In the genomic region with DNA sequence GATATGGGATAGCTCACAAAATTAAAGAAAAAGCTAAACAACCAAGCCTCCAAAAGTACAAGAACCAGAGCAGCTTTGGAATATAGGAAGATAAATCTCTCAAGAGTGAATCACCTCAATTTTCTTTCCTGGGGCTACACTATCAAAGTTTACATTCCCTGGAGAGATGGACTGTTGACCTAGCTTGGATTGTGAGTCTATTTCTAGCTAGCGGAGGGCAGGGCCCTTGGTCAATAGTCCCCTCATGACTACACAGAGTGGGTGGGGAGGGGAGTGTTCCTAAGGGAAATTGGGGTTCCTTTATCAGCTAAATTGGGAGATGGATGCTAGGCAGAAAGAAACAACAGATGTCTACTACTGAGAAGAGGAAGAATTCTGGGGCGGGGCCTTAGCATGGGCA, we compare ENCODE assay signal across 16 cellular contexts. TPM values are rescaled to one million over a fixed set of nuclear protein-coding genes. Genes with fewer than 3 reads are reported as not detected.
DNase-seq lines count a peak whose midpoint lies in the region; ATAC-seq and TF ChIP-seq lines count a peak whose summit lies in the region.
"Had no signal": no experiment of that assay in that cellular context is flagged by ENCODE, and none has a peak within 500 bp of the region (broad histone marks: within the 10 kb centered on the region; RNA-seq: fewer than 3 reads in every experiment).

No MANE protein-coding gene starts in this region.

- no peaks in the 10 kb centered on the region for H3K36me3 ChIP-seq in SJSA1
- H3K36me3 ChIP-seq in gastrocnemius medialis = no peaks in the 10 kb centered on the region
- H3K36me3 ChIP-seq: sigmoid colon had no signal

- no peak for ATAC-seq in gastrocnemius medialis

- no peak for TF ChIP-seq POLR2A in gastrocnemius medialis (IDR thresholded peaks at IDR 0.05)

- TF ChIP-seq CTCF in fibroblast of mammary gland (conservative IDR thresholded peaks at IDR 0.05; ENCODE audit: control insufficient read depth, insufficient read depth, low read depth, low read length) = no peak
- TF ChIP-seq CTCF in gastrocnemius medialis (IDR thresholded peaks at IDR 0.05 in 4 of 5, conservative IDR thresholded peaks at IDR 0.05 in 1 of 5) = no peak
- TF ChIP-seq CTCF in progenitor cell of endocrine pancreas (IDR thresholded peaks at IDR 0.05; ENCODE audit: unreplicated experiment) = no peak

- no peaks in the 10 kb centered on the region for H3K27me3 ChIP-seq in SJSA1 (replicated peaks)
- H3K27me3 ChIP-seq in gastrocnemius medialis = no peaks in the 10 kb centered on the region
- H3K27me3 ChIP-seq: sigmoid colon had no signal

- H3K27ac Mint-ChIP-seq in progenitor cell of endocrine pancreas = no peak overlapping the region

- peaks cover 47% of the 10 kb centered on the region for H3K4me1 ChIP-seq in SJSA1 (replicated peaks)
- peaks cover 22 to 30% of the 10 kb centered on the region in 2 donors for H3K4me1 ChIP-seq in gastrocnemius medialis
- H3K4me1 ChIP-seq: sigmoid colon had no signal

- DNase-seq in EL (peak; percentile 62), SJSA1 (ENCODE audit: low read depth in 1 of 2, low spot score in 2 of 2) (no peak), fibroblast of mammary gland (ENCODE audit: low read depth) (peak; percentile 36), gastrocnemius medialis (no peak), NCI-H748 treated with DMSO at 0.1 percent for 48 hours (lab: John Stamatoyannopoulos, UW) (no peak), islet precursor cell (no peak), GM19238 (ENCODE audit: insufficient read length, low spot score) (no peak), progenitor cell of endocrine pancreas (ENCODE audit: low spot score, unreplicated experiment) (no peak)
- DNase-seq: activated CD4-positive, alpha-beta T cell treated with anti-CD3 and anti-CD28 coated beads for 4 hours; activated gamma-delta T cell; COR-L47; KBM-7; NCI-H1105 treated with DMSO at 0.1 percent for 48 hours; NCI-H774; sigmoid colon; stimulated activated CD4-positive, alpha-beta T cell treated with anti-CD3 and anti-CD28 coated beads, Interleukin-2, amount 100 ng/mL, for 48 hours had no signal

- H3K27ac ChIP-seq in SJSA1 (peak overlapping the region; percentile 34), gastrocnemius medialis (peak overlapping the region; percentile 91 to 99 (median 96))

- no peak overlapping the region for H3K4me3 ChIP-seq in SJSA1
- no peak overlapping the region for H3K4me3 ChIP-seq in fibroblast of mammary gland (ENCODE audit: control insufficient read depth, low read depth, low read length)
- no peak overlapping the region for H3K4me3 ChIP-seq in gastrocnemius medialis
- H3K4me3 ChIP-seq: sigmoid colon had no signal

- H3K9me3 Mint-ChIP-seq in progenitor cell of endocrine pancreas (ENCODE audit: low read depth) = no peaks in the 10 kb centered on the region

- in situ Hi-C loops in gastrocnemius medialis (cut with MboI; ENCODE audit: low sequenced_read_pairs in 4 of 4) = loop anchor here in 1 of 4 donors (25.0 kb wide), 1 partner anchor 595 kb away; the partner anchor contains the start of genes KRCC1 and SMYD1

- no peaks in the 10 kb centered on the region for H3K36me3 Mint-ChIP-seq in progenitor cell of endocrine pancreas (ENCODE audit: insufficient read depth)

- no peak overlapping the region for H3K4me3 Mint-ChIP-seq in progenitor cell of endocrine pancreas (ENCODE audit: low read depth)

- H3K27me3 Mint-ChIP-seq in progenitor cell of endocrine pancreas = no peaks in the 10 kb centered on the region

- intact Hi-C loops in gastrocnemius medialis (cut with DNase I; ENCODE audit: low total_unique reads) = no loop called here

- peaks cover 2% of the 10 kb centered on the region for H3K4me1 Mint-ChIP-seq in progenitor cell of endocrine pancreas (ENCODE audit: low read depth)

- H3K9me3 ChIP-seq in SJSA1 (replicated peaks) = no peaks in the 10 kb centered on the region
- no peaks in the 10 kb centered on the region for H3K9me3 ChIP-seq in gastrocnemius medialis
- H3K9me3 ChIP-seq: sigmoid colon had no signal

RNA-seq across cellular contexts. Expression of gene EIF2AK3, which starts 29.9 kb away (rescaled TPM):
- total RNA-seq in SJSA1 (2014; rRNA removed; shearing (Covaris generic)) = 15.0 and 25.3 TPM in 2 replicates
- total RNA-seq in gastrocnemius medialis (10 to 100 TPM in 2 of 4 donors, 1 to 10 TPM in 2; 5.9 to 20.1 (median 9.8) TPM), progenitor cell of endocrine pancreas (20.5 and 28.1 TPM in 2 replicates)

RNA-seq across cellular contexts. Expression of gene RPIA, which starts 34.3 kb away (rescaled TPM):
- total RNA-seq in SJSA1 (2014; rRNA removed; shearing (Covaris generic)) = 3.8 and 4.9 TPM in 2 replicates
- 1 to 10 TPM; 3.3 to 6.8 (median 5.9) TPM for total RNA-seq in gastrocnemius medialis
- total RNA-seq in progenitor cell of endocrine pancreas = 24.6 and 27.1 TPM in 2 replicates

Comparison
In these comparisons a context has a peak if more than half of its experiments do, and no peak if none do; other contexts are left out.
1. DNase-seq: peak in EL (single experiment) and fibroblast of mammary gland (single experiment); none in SJSA1 (0 of 2), gastrocnemius medialis (0 of 2), NCI-H748 treated with DMSO at 0.1 percent for 48 hours (single experiment), islet precursor cell (single experiment), GM19238 (single experiment) and progenitor cell of endocrine pancreas (single experiment).